ENCODE assay signal across 8 cellular contexts in genomic region chr7:81457858-81458522, GRCh38.
DNase-seq lines count a peak whose midpoint lies in the region; ATAC-seq and TF ChIP-seq lines count a peak whose summit lies in the region.

No MANE protein-coding gene starts in this region.

- 18 to 27% methylated on average over 1 of the region's 1 CpG for WGBS in body of pancreas, 2 donors

- no peak overlapping the region for H3K4me3 ChIP-seq in body of pancreas
- no peak overlapping the region for H3K4me3 ChIP-seq in mucosa of descending colon

- H3K9me3 Mint-ChIP-seq in nephron, result peaks cover 2% of the 10 kb centered on the region
- H3K9me3 Mint-ChIP-seq in activated naive CD4-positive, alpha-beta T cell treated with anti-CD3 and anti-CD28 coated beads for 36 hours, result no peaks in the 10 kb centered on the region

- H3K36me3 ChIP-seq in body of pancreas (replicated peaks in 1 of 2; ENCODE audit: insufficient read depth in 1 of 2, low read depth in 2 of 2) (no peaks in the 10 kb centered on the region), mucosa of descending colon (ENCODE audit: low read depth) (no peaks in the 10 kb centered on the region)

- H3K27me3 ChIP-seq in body of pancreas, result no peaks in the 10 kb centered on the region

- DNase-seq in GM03348 (ENCODE audit: low spot score) (peak; percentile 60), NCI-H2171 (lab: John Stamatoyannopoulos, UW) (peak; percentile 69), body of pancreas (no peak), hypothalamus (lab: John Stamatoyannopoulos, UW) (no peak), mucosa of descending colon (no peak)
- DNase-seq in activated naive CD4-positive, alpha-beta T cell treated with anti-CD3 and anti-CD28 coated beads for 36 hours, result no peak

- ATAC-seq in body of pancreas (no peak), GM19328 (IDR thresholded peaks at IDR 0.05; ENCODE audit: unreplicated experiment) (no peak), mucosa of descending colon (no peak)

- TF ChIP-seq POLR2A in body of pancreas (IDR thresholded peaks at IDR 0.05), result no peak

- intact Hi-C loops in body of pancreas (cut with DNase I) (loop anchor here (10.0 kb wide), 1 partner anchor 543 kb away; the partner anchor contains the start of gene SEMA3C), mucosa of descending colon (cut with DNase I, micrococcal nuclease) (loop anchor here in 1 of 2 donors (5.0 kb wide), 1 partner anchor 761 kb away; no protein-coding TSS in a partner anchor)
- intact Hi-C loops in activated naive CD4-positive, alpha-beta T cell treated with anti-CD3 and anti-CD28 coated beads for 36 hours (cut with micrococcal nuclease), result no loop called here

- no peak overlapping the region for H3K27ac ChIP-seq in body of pancreas

- no peak overlapping the region for H3K4me3 Mint-ChIP-seq in nephron
- no peak overlapping the region for H3K4me3 Mint-ChIP-seq in activated naive CD4-positive, alpha-beta T cell treated with anti-CD3 and anti-CD28 coated beads for 36 hours

- CTCF ChIA-PET in activated naive CD4-positive, alpha-beta T cell treated with anti-CD3 and anti-CD28 coated beads for 36 hours (lab: Charles Lee), result no interaction called here

- H3K4me1 Mint-ChIP-seq in nephron, result no peaks in the 10 kb centered on the region
- H3K4me1 Mint-ChIP-seq in activated naive CD4-positive, alpha-beta T cell treated with anti-CD3 and anti-CD28 coated beads for 36 hours (ENCODE audit: low read depth), result no peaks in the 10 kb centered on the region

- H3K9me3 ChIP-seq in body of pancreas (no peaks in the 10 kb centered on the region), mucosa of descending colon (no peaks in the 10 kb centered on the region)

- TF ChIP-seq CTCF in body of pancreas (IDR thresholded peaks at IDR 0.05) (peak in 5 of 7 experiments; percentile 12 to 32 (median 22)), nephron (IDR thresholded peaks at IDR 0.05; ENCODE audit: unreplicated experiment in 3 of 3) (peak; percentile 53 to 75 (median 56)), mucosa of descending colon (IDR thresholded peaks at IDR 0.05) (no peak)

- no peak overlapping the region for H3K27ac Mint-ChIP-seq in nephron
- H3K27ac Mint-ChIP-seq in activated naive CD4-positive, alpha-beta T cell treated with anti-CD3 and anti-CD28 coated beads for 36 hours, result no peak overlapping the region

- no peaks in the 10 kb centered on the region for H3K4me1 ChIP-seq in body of pancreas
- H3K4me1 ChIP-seq in mucosa of descending colon (ENCODE audit: low read depth), result no peaks in the 10 kb centered on the region

- H3K36me3 Mint-ChIP-seq in nephron (ENCODE audit: low read depth), result no peaks in the 10 kb centered on the region
- no peaks in the 10 kb centered on the region for H3K36me3 Mint-ChIP-seq in activated naive CD4-positive, alpha-beta T cell treated with anti-CD3 and anti-CD28 coated beads for 36 hours (ENCODE audit: low read depth)

- H3K27me3 Mint-ChIP-seq in nephron (ENCODE audit: low read depth), result no peaks in the 10 kb centered on the region
- no peaks in the 10 kb centered on the region for H3K27me3 Mint-ChIP-seq in activated naive CD4-positive, alpha-beta T cell treated with anti-CD3 and anti-CD28 coated beads for 36 hours (ENCODE audit: low read depth)

Comparison
In these comparisons a context has a peak if more than half of its experiments do, and no peak if none do; other contexts are left out.
1. DNase-seq: peak in GM03348 (single experiment) and NCI-H2171 (single experiment); none in body of pancreas (0 of 4), activated naive CD4-positive, alpha-beta T cell treated with anti-CD3 and anti-CD28 coated beads for 36 hours (single experiment), hypothalamus (0 of 51) and mucosa of descending colon (0 of 3).